ENCODE assay signal across 9 cellular contexts in genomic region chr18:3250237-3251107, GRCh38. TPM values are rescaled to one million over a fixed set of nuclear protein-coding genes. Genes with fewer than 3 reads are reported as not detected.
DNase-seq lines count a peak whose midpoint lies in the region; ATAC-seq, FAIRE-seq and TF ChIP-seq lines count a peak whose summit lies in the region.
"Had no signal": no experiment of that assay in that cellular context is flagged by ENCODE, and none has a peak within 500 bp of the region (broad histone marks: within the 10 kb centered on the region; RNA-seq: fewer than 3 reads in every experiment).

No MANE protein-coding gene starts in this region.

- intact Hi-C loops in heart right ventricle (cut with DNase I) = no loop called here
- intact Hi-C loops in Right ventricle myocardium superior (cut with DNase I) = no loop called here

- peak overlapping the region in 8 of 10 donors; percentile 10 to 95 (median 90) for H3K4me3 ChIP-seq in heart right ventricle

- H3K36me3 Mint-ChIP-seq in activated naive CD4-positive, alpha-beta T cell treated with anti-CD3 and anti-CD28 coated beads, Interleukin-2, amount 50 U/mL, for 72 hours = peaks cover 50 to 59% of the 10 kb centered on the region in 2 donors

- peak overlapping the region; percentile 93 to 98 for H3K27ac Mint-ChIP-seq in activated naive CD4-positive, alpha-beta T cell treated with anti-CD3 and anti-CD28 coated beads, Interleukin-2, amount 50 U/mL, for 72 hours

- DNase-seq in heart right ventricle (no peak), Right ventricle myocardium superior (no peak), iris pigment epithelial cell (ENCODE audit: low read depth) (peak; percentile 85), urothelium cell line (ENCODE audit: low spot score) (peak; percentile 49), NCI-H774 (lab: John Stamatoyannopoulos, UW) (no peak), NCI-H748 treated with DMSO at 0.1 percent for 48 hours (lab: John Stamatoyannopoulos, UW) (no peak)
- no peak for DNase-seq in activated naive CD4-positive, alpha-beta T cell treated with anti-CD3 and anti-CD28 coated beads, Interleukin-2, amount 50 U/mL, for 72 hours (ENCODE audit: low spot score in 2 of 2)
- no peak for DNase-seq in stimulated activated CD4-positive, alpha-beta T cell treated with anti-CD3 and anti-CD28 coated beads, Interleukin-4, amount 100 ng/mL, for 24 hours

- FAIRE-seq in urothelium cell line (lab: Jason Lieb, UNC) = peak; percentile 58

- peaks cover 0 to 79% (median 48%) of the 10 kb centered on the region in 9 donors for H3K4me1 ChIP-seq in heart right ventricle

- no peaks in the 10 kb centered on the region for H3K27me3 ChIP-seq in heart right ventricle

- H3K9me3 ChIP-seq in heart right ventricle = no peaks in the 10 kb centered on the region

- 16 to 19% methylated on average over 6 of the region's 6 CpGs for WGBS in heart right ventricle, 2 donors

- peak overlapping the region; percentile 98 to 100 (median 99) for H3K27ac ChIP-seq in heart right ventricle
- H3K27ac ChIP-seq: parathyroid adenoma had no signal

- no peak for TF ChIP-seq CTCF in heart right ventricle (IDR thresholded peaks at IDR 0.05)

- peaks cover 0 to 49% (median 23%) of the 10 kb centered on the region in 9 donors for H3K36me3 ChIP-seq in heart right ventricle

- ATAC-seq in heart right ventricle (peak in 1 of 8 donors; percentile 4), Right ventricle myocardium superior (ENCODE audit: poor library complexity) (no peak)
- ATAC-seq in activated naive CD4-positive, alpha-beta T cell treated with anti-CD3 and anti-CD28 coated beads, Interleukin-2, amount 50 U/mL, for 72 hours = peak in 1 of 2 donors; percentile 7

- H3K9me3 Mint-ChIP-seq in activated naive CD4-positive, alpha-beta T cell treated with anti-CD3 and anti-CD28 coated beads, Interleukin-2, amount 50 U/mL, for 72 hours = no peaks in the 10 kb centered on the region

RNA-seq across cellular contexts. Expression of gene MYL12A, which starts 2.9 kb away (rescaled TPM):
- total RNA-seq in heart right ventricle = 1,000 to 10,000 TPM in 9 of 10 donors, 100 to 1,000 TPM in 1; 952 to 8,349 (median 4,124) TPM
- 1,000 to 10,000 TPM in 1 of 2 donors, 100 to 1,000 TPM in 1; 708 to 3,345 TPM for polyA plus RNA-seq in heart right ventricle
- 1,520 TPM for total RNA-seq in Right ventricle myocardium superior
- total RNA-seq in activated naive CD4-positive, alpha-beta T cell treated with anti-CD3 and anti-CD28 coated beads, Interleukin-2, amount 50 U/mL, for 72 hours = 100 to 1,000 TPM; 485 to 498 TPM

RNA-seq across cellular contexts. Expression of gene MYL12B, which starts 11.5 kb away (rescaled TPM):
- 100 to 1,000 TPM; 153 to 241 (median 190) TPM for total RNA-seq in heart right ventricle
- polyA plus RNA-seq in heart right ventricle = 100 to 1,000 TPM; 292 to 457 TPM
- 154 TPM for total RNA-seq in Right ventricle myocardium superior
- 100 to 1,000 TPM; 294 to 358 TPM for total RNA-seq in activated naive CD4-positive, alpha-beta T cell treated with anti-CD3 and anti-CD28 coated beads, Interleukin-2, amount 50 U/mL, for 72 hours

RNA-seq across cellular contexts. Expression of gene MYOM1, which starts 30.7 kb away (rescaled TPM):
- total RNA-seq in heart right ventricle (1,000 to 10,000 TPM in 4 of 10 donors, 100 to 1,000 TPM in 6; 514 to 1,558 (median 939) TPM), Right ventricle myocardium superior (608 TPM)
- 100 to 1,000 TPM in 1 of 2 donors, 10 to 100 TPM in 1; 94.4 to 174 TPM for polyA plus RNA-seq in heart right ventricle
- total RNA-seq in activated naive CD4-positive, alpha-beta T cell treated with anti-CD3 and anti-CD28 coated beads, Interleukin-2, amount 50 U/mL, for 72 hours = 1 to 10 TPM; 1.8 to 1.9 TPM

Comparison
In these comparisons a context has a peak if more than half of its experiments do, and no peak if none do; other contexts are left out.
1. DNase-seq: peak in iris pigment epithelial cell (single experiment) and urothelium cell line (single experiment); none in heart right ventricle (0 of 2), Right ventricle myocardium superior (single experiment), activated naive CD4-positive, alpha-beta T cell treated with anti-CD3 and anti-CD28 coated beads, Interleukin-2, amount 50 U/mL, for 72 hours (0 of 2), NCI-H774 (single experiment), stimulated activated CD4-positive, alpha-beta T cell treated with anti-CD3 and anti-CD28 coated beads, Interleukin-4, amount 100 ng/mL, for 24 hours (single experiment) and NCI-H748 treated with DMSO at 0.1 percent for 48 hours (single experiment).
2. RNA of gene MYOM1, which starts 30.7 kb away (total RNA-seq): 514 to 1,558 TPM in heart right ventricle and 608 TPM in Right ventricle myocardium superior (single experiment); 1.8 to 1.9 TPM in activated naive CD4-positive, alpha-beta T cell treated with anti-CD3 and anti-CD28 coated beads, Interleukin-2, amount 50 U/mL, for 72 hours; every median in the first group is over 100 times any median in the second.